Comparison of ENCODE assay signal across 9 cellular contexts in the genomic region with DNA sequence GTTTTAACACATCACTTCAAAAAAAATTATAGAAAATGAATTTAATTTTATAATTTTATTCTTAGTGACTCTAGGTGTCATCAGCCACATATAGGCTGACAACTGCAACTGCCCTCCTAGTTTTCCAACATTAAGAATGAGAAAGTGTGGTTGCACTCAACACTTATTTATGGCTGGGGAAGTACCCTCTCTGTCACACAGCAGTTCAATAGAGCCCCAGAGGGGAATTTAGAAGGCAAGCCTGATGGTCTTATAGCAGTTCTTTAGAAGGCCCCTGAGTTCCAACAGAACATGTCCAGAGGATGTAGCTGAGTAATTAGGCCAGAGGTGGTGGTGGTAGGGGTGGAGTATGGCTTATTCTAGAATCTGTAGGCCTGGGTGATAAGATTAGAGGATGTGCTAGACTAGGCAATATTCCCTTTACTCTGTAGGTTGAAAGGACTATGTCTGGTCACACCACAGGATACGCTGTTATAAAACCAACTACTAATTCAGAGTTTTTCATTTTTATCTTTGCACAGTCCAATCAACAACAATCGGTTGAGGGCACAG.
DNase-seq lines count a peak whose midpoint lies in the region; ATAC-seq and TF ChIP-seq lines count a peak whose summit lies in the region.
"Had no signal": no experiment of that assay in that cellular context is flagged by ENCODE, and none has a peak within 500 bp of the region (broad histone marks: within the 10 kb centered on the region; RNA-seq: fewer than 3 reads in every experiment).

No MANE protein-coding gene starts in this region.

- no peak for TF ChIP-seq CTCF in tibial artery (IDR thresholded peaks at IDR 0.05)

- H3K4me1 Mint-ChIP-seq in stimulated activated naive CD8-positive, alpha-beta T cell treated with anti-CD3 and anti-CD28 coated beads, Interleukin-15, Interleukin-2, amounts not matched to agents 100 ng/mL and 50 ng/mL, for 24 hours (ENCODE audit: low read depth) = peaks cover 13% of the 10 kb centered on the region

- no peak overlapping the region for H3K4me3 Mint-ChIP-seq in stimulated activated naive CD8-positive, alpha-beta T cell treated with anti-CD3 and anti-CD28 coated beads, Interleukin-15, Interleukin-2, amounts not matched to agents 100 ng/mL and 50 ng/mL, for 24 hours

- no peaks in the 10 kb centered on the region for H3K9me3 Mint-ChIP-seq in activated naive CD4-positive, alpha-beta T cell treated with anti-CD3 and anti-CD28 coated beads, Interleukin-2, amount 50 U/mL, for 72 hours
- H3K9me3 Mint-ChIP-seq in stimulated activated naive CD8-positive, alpha-beta T cell treated with anti-CD3 and anti-CD28 coated beads, Interleukin-15, Interleukin-2, amounts not matched to agents 100 ng/mL and 50 ng/mL, for 24 hours = no peaks in the 10 kb centered on the region

- no peak overlapping the region for H3K4me3 ChIP-seq in tibial artery
- H3K4me3 ChIP-seq: coronary artery had no signal

- H3K27me3 Mint-ChIP-seq in stimulated activated naive CD8-positive, alpha-beta T cell treated with anti-CD3 and anti-CD28 coated beads, Interleukin-15, Interleukin-2, amounts not matched to agents 100 ng/mL and 50 ng/mL, for 24 hours = no peaks in the 10 kb centered on the region

- no peak overlapping the region for H3K27ac ChIP-seq in tibial artery
- H3K27ac ChIP-seq: coronary artery had no signal

- peaks cover 0 to 34% (median 21%) of the 10 kb centered on the region in 4 donors for H3K4me1 ChIP-seq in tibial artery

- intact Hi-C loops in tibial artery (cut with DNase I; ENCODE audit: low total_unique reads) = no loop called here

- peak; percentile 94 to 98 for ATAC-seq in activated naive CD4-positive, alpha-beta T cell treated with anti-CD3 and anti-CD28 coated beads, Interleukin-2, amount 50 U/mL, for 72 hours
- ATAC-seq in HG02610 (IDR thresholded peaks at IDR 0.05; ENCODE audit: unreplicated experiment) = peak; percentile 99
- peak; percentile 97 for ATAC-seq in HG03469 (IDR thresholded peaks at IDR 0.05; ENCODE audit: unreplicated experiment)

- H3K36me3 Mint-ChIP-seq in activated naive CD4-positive, alpha-beta T cell treated with anti-CD3 and anti-CD28 coated beads, Interleukin-2, amount 50 U/mL, for 72 hours = no peaks in the 10 kb centered on the region
- H3K36me3 Mint-ChIP-seq in stimulated activated naive CD8-positive, alpha-beta T cell treated with anti-CD3 and anti-CD28 coated beads, Interleukin-15, Interleukin-2, amounts not matched to agents 100 ng/mL and 50 ng/mL, for 24 hours (ENCODE audit: low read depth) = no peaks in the 10 kb centered on the region

- peak in 1 of 2 donors; percentile 7 for DNase-seq in activated naive CD4-positive, alpha-beta T cell treated with anti-CD3 and anti-CD28 coated beads, Interleukin-2, amount 50 U/mL, for 72 hours (ENCODE audit: low spot score in 2 of 2)
- DNase-seq in activated naive CD4-positive, alpha-beta T cell (lab: John Stamatoyannopoulos, UW) = no peak
- DNase-seq in tibial artery (no peak), iPS-NIHi7 (ENCODE audit: extremely low spot score) (no peak), NCI-H2196 (lab: John Stamatoyannopoulos, UW; ENCODE audit: unreplicated experiment) (no peak)

- H3K36me3 ChIP-seq in tibial artery = no peaks in the 10 kb centered on the region

- H3K27me3 ChIP-seq in tibial artery = no peaks in the 10 kb centered on the region

- H3K9me3 ChIP-seq in tibial artery = no peaks in the 10 kb centered on the region

- H3K27ac Mint-ChIP-seq in activated naive CD4-positive, alpha-beta T cell treated with anti-CD3 and anti-CD28 coated beads, Interleukin-2, amount 50 U/mL, for 72 hours = peak overlapping the region in 1 of 2 donors; percentile 29
- peak overlapping the region; percentile 36 for H3K27ac Mint-ChIP-seq in stimulated activated naive CD8-positive, alpha-beta T cell treated with anti-CD3 and anti-CD28 coated beads, Interleukin-15, Interleukin-2, amounts not matched to agents 100 ng/mL and 50 ng/mL, for 24 hours
